10 cellular contexts compared by ENCODE assay signal in the genomic region with DNA sequence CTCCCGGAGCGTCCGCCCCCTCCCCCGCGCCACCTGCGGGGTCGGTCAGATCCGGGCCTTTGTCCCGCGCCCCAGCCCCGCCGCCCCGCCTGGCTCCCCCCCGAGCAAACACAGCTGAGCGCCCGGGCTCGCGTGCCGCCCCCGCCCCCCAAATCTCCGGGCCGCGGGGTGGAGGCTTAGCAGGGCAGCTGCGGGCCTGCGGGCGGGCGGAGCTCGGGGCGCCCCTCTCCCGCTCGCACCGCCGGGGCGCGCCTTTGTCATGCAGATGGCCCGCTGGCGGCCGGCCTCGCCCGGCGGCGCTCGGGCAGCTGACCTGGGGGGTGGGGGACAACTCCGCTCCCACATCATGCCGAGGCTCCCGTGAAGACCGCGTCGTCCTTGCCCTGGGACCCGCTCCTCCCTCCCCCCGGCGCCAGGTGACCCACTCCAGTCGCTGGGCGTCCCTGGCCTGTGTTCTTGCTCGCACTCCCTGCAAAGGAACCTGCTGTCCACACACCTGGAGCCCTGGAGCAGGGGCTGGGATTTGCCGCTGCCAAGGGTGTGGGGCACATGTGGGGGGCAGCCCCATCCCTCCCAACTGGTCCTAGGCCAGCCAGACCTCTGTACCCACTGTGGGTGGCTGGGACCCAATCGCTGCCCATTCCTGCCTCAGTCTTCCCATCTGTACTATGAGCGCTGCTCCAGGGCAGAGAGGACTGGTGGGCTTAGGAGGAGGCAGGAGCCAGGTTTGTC. TPM values are rescaled to one million over a fixed set of nuclear protein-coding genes. Genes with fewer than 3 reads are reported as not detected.
DNase-seq lines count a peak whose midpoint lies in the region; ATAC-seq and TF ChIP-seq lines count a peak whose summit lies in the region.
"Had no signal": no experiment of that assay in that cellular context is flagged by ENCODE, and none has a peak within 500 bp of the region (broad histone marks: within the 10 kb centered on the region; RNA-seq: fewer than 3 reads in every experiment).

No MANE protein-coding gene starts in this region.

- H3K9ac ChIP-seq in HUES6 (ENCODE audit: low read length): peak overlapping the region; percentile 74

- no peaks in the 10 kb centered on the region for H3K9me3 Mint-ChIP-seq in neural crest cell

- H3K27me3 Mint-ChIP-seq in neural crest cell (ENCODE audit: low read depth): peaks cover 89% of the 10 kb centered on the region

- H3K27me3 ChIP-seq in BJ (ENCODE audit: control insufficient read depth, insufficient read depth, low read length) (peaks cover 11% of the 10 kb centered on the region; the same call in 1 of the 2 replicates), HUES6 (ENCODE audit: control insufficient read depth, insufficient read depth, low read length) (peaks cover 74% of the 10 kb centered on the region)

- H3K4me3 ChIP-seq in BJ (ENCODE audit: low read depth, low read length) (peak overlapping the region; percentile 14; the same call in 1 of the 2 replicates), HUES6 (ENCODE audit: low read depth, low read length) (peak overlapping the region; percentile 58)

- peaks cover 20% of the 10 kb centered on the region for H3K4me1 Mint-ChIP-seq in neural crest cell

- CTCF ChIA-PET in BJ (lab: Yijun Ruan, JAX): interaction anchor here (0.9 to 2.4 kb wide), 9 partner anchors 41 to 185 kb away, joined by 3 to 8 read pairs (median 4); no protein-coding TSS in a partner anchor
- CTCF ChIA-PET in GM10248 (lab: Yijun Ruan, JAX): interaction anchor here (3.6 kb wide), 1 partner anchor 8 kb away, joined by 18 read pairs; no protein-coding TSS in a partner anchor

- no peaks in the 10 kb centered on the region for H3K36me3 Mint-ChIP-seq in neural crest cell (ENCODE audit: low read depth)

- POLR2A ChIA-PET in BJ (lab: Charles Lee): no interaction called here
- POLR2A ChIA-PET in GM10248 (lab: Yijun Ruan, JAX): no interaction called here

- H3K36me3 ChIP-seq in BJ (ENCODE audit: control insufficient read depth, insufficient read depth, low read length) (no peaks in the 10 kb centered on the region), HUES6 (ENCODE audit: control insufficient read depth, insufficient read depth, low read length) (no peaks in the 10 kb centered on the region)

- peak overlapping the region; percentile 74; the same call in 1 of the 2 replicates for H3K27ac ChIP-seq in HUES6 (ENCODE audit: low read depth, low read length)

- H3K4me3 Mint-ChIP-seq in neural crest cell: no peak overlapping the region

- no peak for ATAC-seq in HG03025 (IDR thresholded peaks at IDR 0.05; ENCODE audit: low FRiP score, unreplicated experiment)

- H3K9me3 ChIP-seq in HUES6 (ENCODE audit: control insufficient read depth, insufficient read depth, low read depth, low read length): no peaks in the 10 kb centered on the region

- DNase-seq in BJ (ENCODE audit: low read depth) (no peak), dermis blood vessel endothelial cell (peak; percentile 32), neural crest cell (ENCODE audit: low read depth, low spot score) (no peak), GM10248 (ENCODE audit: extremely low spot score) (no peak), medulla oblongata (ENCODE audit: extremely low spot score) (no peak), T-helper 1 cell (no peak)
- DNase-seq: activated CD4-positive, alpha-beta T cell treated with anti-CD3 and anti-CD28 coated beads for 1 hour had no signal

- TF ChIP-seq CTCF in BJ (IDR thresholded peaks at IDR 0.05; ENCODE audit: insufficient read depth, low read depth, low read length) (no peak), neural crest cell (conservative IDR thresholded peaks at IDR 0.05) (no peak), GM10248 (IDR thresholded peaks at IDR 0.05; ENCODE audit: control extremely low read depth, extremely low read depth, low read depth, missing control alignments) (no peak)

- peaks cover 51% of the 10 kb centered on the region for H3K4me1 ChIP-seq in HUES6 (ENCODE audit: control insufficient read depth, insufficient read depth, low read length)

- H3K27ac Mint-ChIP-seq in neural crest cell (ENCODE audit: unreplicated experiment): peak overlapping the region; percentile 6

RNA-seq across cellular contexts. Expression of gene DNAJB8, which starts 33.6 kb away (rescaled TPM):
- polyA plus RNA-seq in BJ (2011; rRNA removed): not detected in 2 replicates
- not detected in 2 replicates for polyA minus RNA-seq in BJ (2011; rRNA and poly(A)+ RNA removed)
- not detected in 2 replicates for total RNA-seq in dermis blood vessel endothelial cell
- not detected in 2 replicates for total RNA-seq in neural crest cell
- total RNA-seq: liver had no signal
- polyA plus RNA-seq: liver had no signal

RNA-seq across cellular contexts. Expression of gene GATA2, which starts 59.9 kb away (rescaled TPM):
- 8.3 and 13.4 TPM in 2 replicates for polyA plus RNA-seq in BJ (2011; rRNA removed)
- 9.4 and 10.9 TPM in 2 replicates for polyA minus RNA-seq in BJ (2011; rRNA and poly(A)+ RNA removed)
- total RNA-seq in dermis blood vessel endothelial cell (12.9 and 25.0 TPM in 2 replicates), neural crest cell (0.30 and 0.52 TPM in 2 replicates)
